2 cellular contexts compared by ENCODE assay signal in genomic region chr7:81140775-81141174, GRCh38.
TF ChIP-seq lines count a peak whose summit lies in the region.

No MANE protein-coding gene starts in this region.

TF ChIP-seq in HepG2, 621 proteins besides CTCF, POLR2A, EP300 and RAD21 (continued from another document):
- TF ChIP-seq NFAT5 (CRISPR knock-in tag; IDR thresholded peaks at IDR 0.05): no peak
- TF ChIP-seq ZNF569 (CRISPR knock-in tag; IDR thresholded peaks at IDR 0.05; ENCODE audit: borderline replicate concordance): no peak
- TF ChIP-seq TRIM22 (IDR thresholded peaks at IDR 0.05): no peak
- TF ChIP-seq ZNF232 (CRISPR knock-in tag; IDR thresholded peaks at IDR 0.05; ENCODE audit: borderline replicate concordance): no peak
- no peak for TF ChIP-seq FOXK2 (IDR thresholded peaks at IDR 0.05)
- TF ChIP-seq HMG20A (CRISPR knock-in tag; IDR thresholded peaks at IDR 0.05; ENCODE audit: borderline replicate concordance): no peak

TF ChIP-seq in WTC11, 78 proteins besides CTCF, POLR2A, EP300 and RAD21 (continued from another document):
- no peak for TF ChIP-seq ZNF512 (CRISPR knock-in tag; IDR thresholded peaks at IDR 0.05; ENCODE audit: borderline replicate concordance)
- TF ChIP-seq PREB (CRISPR knock-in tag; IDR thresholded peaks at IDR 0.05; ENCODE audit: borderline replicate concordance): no peak
- no peak for TF ChIP-seq ESRRA (CRISPR knock-in tag; IDR thresholded peaks at IDR 0.05; ENCODE audit: borderline replicate concordance)
TF ChIP-seq in WTC11: peak in this region for 0.
